8 cellular contexts compared by ENCODE assay signal in genomic region chr15:33735637-33736247, GRCh38.
DNase-seq lines count a peak whose midpoint lies in the region; ATAC-seq and TF ChIP-seq lines count a peak whose summit lies in the region.

No MANE protein-coding gene starts in this region.

- H3K9me3 ChIP-seq in cardiac muscle cell (ENCODE audit: low read depth): no peaks in the 10 kb centered on the region
- H3K9me3 ChIP-seq in right cardiac atrium (ENCODE audit: control insufficient read depth, low read length): no peaks in the 10 kb centered on the region
- H3K9me3 ChIP-seq in adipocyte (ENCODE audit: control insufficient read depth, low read length): no peaks in the 10 kb centered on the region
- H3K9me3 ChIP-seq in left lung: no peaks in the 10 kb centered on the region

- H3K4me1 ChIP-seq in cardiac muscle cell (ENCODE audit: low read depth) (no peaks in the 10 kb centered on the region), right cardiac atrium (ENCODE audit: control insufficient read depth, insufficient read depth, low read length) (no peaks in the 10 kb centered on the region), adipocyte (ENCODE audit: control insufficient read depth, insufficient read depth, low read length) (no peaks in the 10 kb centered on the region), left lung (no peaks in the 10 kb centered on the region)

- H3K4me3 ChIP-seq in cardiac muscle cell: no peak overlapping the region
- no peak overlapping the region for H3K4me3 ChIP-seq in right cardiac atrium (ENCODE audit: low read length)
- H3K4me3 ChIP-seq in adipocyte (ENCODE audit: low read length): no peak overlapping the region
- no peak overlapping the region for H3K4me3 ChIP-seq in left lung

- no peaks in the 10 kb centered on the region for H3K36me3 ChIP-seq in cardiac muscle cell
- no peaks in the 10 kb centered on the region for H3K36me3 ChIP-seq in adipocyte (ENCODE audit: control insufficient read depth, insufficient read depth, low read length, severe bottlenecking)
- no peaks in the 10 kb centered on the region for H3K36me3 ChIP-seq in left lung

- ATAC-seq in right cardiac atrium (no peak), left lung (peak; percentile 78), HG03039 (IDR thresholded peaks at IDR 0.05; ENCODE audit: unreplicated experiment) (no peak)

- intact Hi-C loops in right cardiac atrium (cut with DNase I) (no loop called here), left lung (cut with DNase I) (loop anchor here in 1 of 2 donors (10.0 kb wide), 1 partner anchor 229 kb away; the partner anchor contains the start of gene CHRM5)

- WGBS in right cardiac atrium: 52% methylated on average over 7 of the region's 7 CpGs

- H3K27ac ChIP-seq in cardiac muscle cell (no peak overlapping the region), right cardiac atrium (ENCODE audit: low read length) (no peak overlapping the region), left lung (no peak overlapping the region)

- no peaks in the 10 kb centered on the region for H3K36me3 Mint-ChIP-seq in immature natural killer cell

- peak; percentile 66 for TF ChIP-seq CTCF in cardiac muscle cell (IDR thresholded peaks at IDR 0.05; ENCODE audit: low read depth, low read length)
- TF ChIP-seq CTCF in left lung (IDR thresholded peaks at IDR 0.05): peak in 1 of 2 donors; percentile 41

- DNase-seq in cardiac muscle cell (ENCODE audit: low read depth in 1 of 2, low spot score in 1 of 2) (peak; percentile 62 to 69), right cardiac atrium (no peak), NCI-H1105 (lab: John Stamatoyannopoulos, UW) (peak; percentile 34), adipocyte (ENCODE audit: low read depth) (peak; percentile 45), left lung (no peak), immature natural killer cell (no peak), ecto neural progenitor cell (ENCODE audit: low spot score) (no peak)

- no peak overlapping the region for H3K9ac ChIP-seq in adipocyte (ENCODE audit: low read length)

- H3K27me3 ChIP-seq in cardiac muscle cell (peaks cover 3% of the 10 kb centered on the region), right cardiac atrium (ENCODE audit: control insufficient read depth, insufficient read depth) (no peaks in the 10 kb centered on the region), adipocyte (replicated peaks; ENCODE audit: control insufficient read depth, insufficient read depth, low read length) (peaks cover 24% of the 10 kb centered on the region), left lung (no peaks in the 10 kb centered on the region)

- H3K27ac Mint-ChIP-seq in immature natural killer cell: no peak overlapping the region

- H3K9me3 Mint-ChIP-seq in immature natural killer cell: no peaks in the 10 kb centered on the region

- H3K4me3 Mint-ChIP-seq in immature natural killer cell: no peak overlapping the region

- peaks cover 1 to 3% (median 3%) of the 10 kb centered on the region in 3 donors for H3K27me3 Mint-ChIP-seq in immature natural killer cell (ENCODE audit: low read depth in 3 of 3)

- no peaks in the 10 kb centered on the region for H3K4me1 Mint-ChIP-seq in immature natural killer cell

Comparison
In these comparisons a context has a peak if more than half of its experiments do, and no peak if none do; other contexts are left out.
1. DNase-seq: peak in cardiac muscle cell (2 of 2), NCI-H1105 (single experiment) and adipocyte (single experiment); none in right cardiac atrium (0 of 3), left lung (0 of 2), immature natural killer cell (0 of 3) and ecto neural progenitor cell (single experiment).